In genomic region chr10:44865289-44865671, GRCh38 we compare ENCODE assay signal across 8 cellular contexts. TPM values are rescaled to one million over a fixed set of nuclear protein-coding genes. Genes with fewer than 3 reads are reported as not detected.
DNase-seq lines count a peak whose midpoint lies in the region; ATAC-seq and TF ChIP-seq lines count a peak whose summit lies in the region.

No MANE protein-coding gene starts in this region.

- no peaks in the 10 kb centered on the region for H3K9me3 ChIP-seq in colonic mucosa
- H3K9me3 ChIP-seq in mucosa of descending colon, result no peaks in the 10 kb centered on the region

- intact Hi-C loops in colonic mucosa (cut with DNase I), result no loop called here
- intact Hi-C loops in mucosa of descending colon (cut with DNase I, micrococcal nuclease), result loop anchor here in 1 of 2 donors (10.0 kb wide), 1 partner anchor 1190 kb away; no protein-coding TSS in a partner anchor

- H2AFZ ChIP-seq in ACC112 (ENCODE audit: low read length, unreplicated experiment), result peak overlapping the region; percentile 65

- H3K36me3 Mint-ChIP-seq in IgD-negative memory B cell, result no peaks in the 10 kb centered on the region

- no peaks in the 10 kb centered on the region for H3K9me3 Mint-ChIP-seq in IgD-negative memory B cell

- no peaks in the 10 kb centered on the region for H3K79me2 ChIP-seq in ACC112 (ENCODE audit: control insufficient read depth, insufficient read depth, low read length, unreplicated experiment)

- H3K36me3 ChIP-seq in ACC112 (ENCODE audit: insufficient read depth, low read length), result no peaks in the 10 kb centered on the region
- H3K36me3 ChIP-seq in colonic mucosa, result no peaks in the 10 kb centered on the region
- H3K36me3 ChIP-seq in mucosa of descending colon (ENCODE audit: low read depth), result no peaks in the 10 kb centered on the region

- peaks cover 4 to 14% (median 13%) of the 10 kb centered on the region in 3 donors for H3K4me1 Mint-ChIP-seq in IgD-negative memory B cell

- no peak overlapping the region for H3K9ac ChIP-seq in colonic mucosa (ENCODE audit: low read depth in 2 of 2, low read length in 2 of 2)

- H3K27ac ChIP-seq in ACC112 (ENCODE audit: low read depth, low read length) (no peak overlapping the region), colonic mucosa (no peak overlapping the region)

- H3K27me3 Mint-ChIP-seq in IgD-negative memory B cell, result peaks cover 37% of the 10 kb centered on the region

- DNase-seq in colonic mucosa, result peak; percentile 39
- DNase-seq in mucosa of descending colon, result peak in 2 of 3 donors; percentile 19 to 52
- DNase-seq in cerebellar cortex (ENCODE audit: low spot score), result no peak
- DNase-seq in NCI-H1436 (lab: John Stamatoyannopoulos, UW), result no peak
- DNase-seq in activated effector memory CD4-positive, alpha-beta T cell treated with Interleukin-2 at 50 U/mL for 16 hours, result no peak

- no peak for TF ChIP-seq CTCF in colonic mucosa (IDR thresholded peaks at IDR 0.05)
- TF ChIP-seq CTCF in mucosa of descending colon (IDR thresholded peaks at IDR 0.05), result no peak

- H3K27me3 ChIP-seq in ACC112 (ENCODE audit: insufficient read depth, low read length) (no peaks in the 10 kb centered on the region), colonic mucosa (no peaks in the 10 kb centered on the region)

- H3K4me3 Mint-ChIP-seq in IgD-negative memory B cell, result peak overlapping the region in 3 of 4 donors; percentile 73 to 84 (median 82)

- ATAC-seq in mucosa of descending colon, result no peak
- ATAC-seq in GM21423 (IDR thresholded peaks at IDR 0.05; ENCODE audit: unreplicated experiment), result no peak

- peak overlapping the region; percentile 80 for H3K4me3 ChIP-seq in ACC112 (ENCODE audit: low read depth, low read length)
- H3K4me3 ChIP-seq in colonic mucosa, result no peak overlapping the region
- no peak overlapping the region for H3K4me3 ChIP-seq in mucosa of descending colon

- H3K4me1 ChIP-seq in ACC112 (ENCODE audit: control insufficient read depth, insufficient read depth, low read length, unreplicated experiment), result peaks cover 20% of the 10 kb centered on the region
- H3K4me1 ChIP-seq in colonic mucosa, result peaks cover 2% of the 10 kb centered on the region
- peaks cover 10% of the 10 kb centered on the region for H3K4me1 ChIP-seq in mucosa of descending colon (ENCODE audit: low read depth)

- H3K27ac Mint-ChIP-seq in IgD-negative memory B cell, result peak overlapping the region in 1 of 3 donors; percentile 53

RNA-seq across cellular contexts. Expression of gene TMEM72, which starts 45.9 kb away (rescaled TPM):
- polyA plus RNA-seq in IgD-negative memory B cell, result not detected
- total RNA-seq in colonic mucosa (10 to 100 TPM; 14.5 to 17.6 TPM), mucosa of descending colon (10 to 100 TPM; 14.9 to 40.6 (median 17.4) TPM)

Comparison
In these comparisons a context has a peak if more than half of its experiments do, and no peak if none do; other contexts are left out.
1. DNase-seq: peak in colonic mucosa (single experiment) and mucosa of descending colon (2 of 3); none in cerebellar cortex (single experiment), NCI-H1436 (single experiment) and activated effector memory CD4-positive, alpha-beta T cell treated with Interleukin-2 at 50 U/mL for 16 hours (single experiment).